ENCODE assay signal across 8 cellular contexts in the genomic region with DNA sequence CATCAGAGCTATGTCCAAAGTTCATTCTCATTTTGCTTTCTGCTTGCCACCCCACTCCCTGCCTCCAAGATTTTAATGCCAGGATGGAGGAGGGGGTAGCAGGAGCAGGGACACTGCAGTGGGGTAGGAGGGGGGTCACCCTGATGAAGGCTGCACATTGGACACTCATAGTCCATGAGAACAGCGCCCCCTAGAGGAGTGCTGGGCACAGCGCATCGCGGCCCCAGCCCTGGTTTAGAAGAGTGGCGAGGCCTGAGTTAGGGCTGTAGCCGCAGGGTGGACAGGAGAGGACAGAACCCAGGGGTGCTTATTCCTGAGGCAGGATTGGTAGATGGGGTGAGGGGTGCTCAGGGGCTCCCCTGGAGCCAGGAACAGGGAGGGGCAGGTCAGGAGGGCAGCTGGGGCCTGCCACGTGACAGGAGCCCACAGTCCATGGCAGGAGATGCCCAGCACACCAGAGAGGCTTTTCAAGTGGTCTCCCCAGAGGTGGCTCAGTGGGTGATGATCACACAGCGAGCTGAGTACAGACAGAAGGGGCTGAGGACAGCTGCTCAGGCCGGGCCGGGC.
A peak's percentile ranks its signal among the peaks of the same experiment; 100 is the strongest.
DNase-seq lines count a peak whose midpoint lies in the region; ATAC-seq and TF ChIP-seq lines count a peak whose summit lies in the region.
"Had no signal": no experiment of that assay in that cellular context is flagged by ENCODE, and none has a peak within 500 bp of the region (broad histone marks: within the 10 kb centered on the region; RNA-seq: fewer than 3 reads in every experiment).

No MANE protein-coding gene starts in this region.

- H3K56ac ChIP-seq in mesendoderm (ENCODE audit: low read length), result peak overlapping the region; percentile 25

- no peaks in the 10 kb centered on the region for H3K36me3 ChIP-seq in adrenal gland (replicated peaks in 1 of 2)
- H3K36me3 ChIP-seq in mesendoderm (ENCODE audit: control insufficient read depth, insufficient read depth, low read length), result no peaks in the 10 kb centered on the region

- no peak overlapping the region for H3K9ac ChIP-seq in mesendoderm (ENCODE audit: low read length)

- H3K9me3 ChIP-seq in adrenal gland (replicated peaks in 1 of 3), result no peaks in the 10 kb centered on the region

- H2BK120ac ChIP-seq in mesendoderm (ENCODE audit: low read depth, low read length), result no peak overlapping the region

- no peak overlapping the region for H3K18ac ChIP-seq in mesendoderm (ENCODE audit: low read length)

- H3K4me3 ChIP-seq in GM12864 (ENCODE audit: low read depth, low read length) (no peak overlapping the region), adrenal gland (no peak overlapping the region), mesendoderm (ENCODE audit: low read length) (no peak overlapping the region)
- H3K4me3 ChIP-seq: SK-N-MC had no signal

- H3K23ac ChIP-seq in mesendoderm (ENCODE audit: low read length), result no peak overlapping the region

- DNase-seq in GM12864 (ENCODE audit: low read depth) (no peak), NAMALWA (ENCODE audit: low spot score) (peak; percentile 33), adrenal gland (peak in 2 of 7 donors; percentile 17 to 38), mesendoderm (peak; percentile 48), NCI-H1694 (lab: John Stamatoyannopoulos, UW) (no peak), anterior cingulate cortex (lab: John Stamatoyannopoulos, UW) (no peak)

- no peaks in the 10 kb centered on the region for H3K79me1 ChIP-seq in mesendoderm (ENCODE audit: low read length)

- TF ChIP-seq POLR2A in adrenal gland (IDR thresholded peaks at IDR 0.05), result no peak

- H3K4me1 ChIP-seq in adrenal gland (replicated peaks in 1 of 2), result peaks cover 4 to 5% of the 10 kb centered on the region in 2 donors
- H3K4me1 ChIP-seq in mesendoderm (ENCODE audit: control insufficient read depth, low read depth, low read length), result no peaks in the 10 kb centered on the region

- H3K4ac ChIP-seq in mesendoderm (ENCODE audit: low read depth, low read length), result no peak overlapping the region

- no peak overlapping the region for H2AK5ac ChIP-seq in mesendoderm (ENCODE audit: low read length)

- H3K27ac ChIP-seq in adrenal gland (no peak overlapping the region), mesendoderm (ENCODE audit: low read depth, low read length) (no peak overlapping the region)
- H3K27ac ChIP-seq: SK-N-MC had no signal

- TF ChIP-seq CTCF in GM12864 (IDR thresholded peaks at IDR 0.05; ENCODE audit: low read depth, low read length, missing control alignments) (peak; percentile 80), adrenal gland (IDR thresholded peaks at IDR 0.05) (peak in 5 of 6 experiments; percentile 15 to 48 (median 41))

- intact Hi-C loops in adrenal gland (cut with DNase I), result no loop called here

- no peak overlapping the region for H2BK5ac ChIP-seq in mesendoderm (ENCODE audit: low read length)

- ATAC-seq in GM18870 (IDR thresholded peaks at IDR 0.05; ENCODE audit: unreplicated experiment), result no peak

- H3K4me2 ChIP-seq in mesendoderm (ENCODE audit: low read length), result no peak overlapping the region

- no peak overlapping the region for H2BK15ac ChIP-seq in mesendoderm (replicated peaks; ENCODE audit: low read depth)

- no peaks in the 10 kb centered on the region for H3K27me3 ChIP-seq in adrenal gland
- no peaks in the 10 kb centered on the region for H3K27me3 ChIP-seq in mesendoderm (ENCODE audit: insufficient read depth, low read length, poor library complexity)

- WGBS in adrenal gland, 4 donors, result 59 to 75% (median 65%) methylated on average over 9 to 10 of the region's 10 CpGs
- no CpG with 5 or more reads among the region's 10 CpGs for WGBS in mesendoderm (ENCODE audit: extremely low coverage, insufficient coverage, low lambda C conversion rate)

- H3K79me2 ChIP-seq in mesendoderm (ENCODE audit: control insufficient read depth, insufficient read depth, low read length), result no peaks in the 10 kb centered on the region

- H4K8ac ChIP-seq in mesendoderm (ENCODE audit: low read depth, low read length), result no peak overlapping the region

- no peak overlapping the region for H4K5ac ChIP-seq in mesendoderm (ENCODE audit: low read length)

Comparison
In these comparisons a context has a peak if more than half of its experiments do, and no peak if none do; other contexts are left out.
1. DNase-seq: peak in NAMALWA (single experiment) and mesendoderm (single experiment); none in GM12864 (single experiment), NCI-H1694 (single experiment) and anterior cingulate cortex (0 of 58).